ENCODE assay signal across 15 cellular contexts in the genomic region with DNA sequence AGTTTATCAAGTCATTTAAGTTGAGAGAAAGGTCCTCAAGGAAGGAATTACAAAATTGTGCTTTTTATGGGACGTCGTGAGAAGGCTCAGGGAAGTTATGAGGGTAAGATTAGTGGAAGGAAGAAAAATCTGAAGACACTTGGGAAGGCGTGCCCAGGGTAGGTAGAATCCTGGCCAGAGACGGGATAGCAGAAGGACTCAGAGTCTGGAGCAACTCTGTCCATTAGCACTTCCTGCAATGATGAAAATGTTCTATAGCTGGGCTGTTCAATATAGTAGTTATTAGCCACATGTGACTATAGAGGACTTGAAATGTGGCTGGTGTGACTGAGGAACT.
DNase-seq lines count a peak whose midpoint lies in the region; ATAC-seq, FAIRE-seq and TF ChIP-seq lines count a peak whose summit lies in the region.
"Had no signal": no experiment of that assay in that cellular context is flagged by ENCODE, and none has a peak within 500 bp of the region (broad histone marks: within the 10 kb centered on the region; RNA-seq: fewer than 3 reads in every experiment).

No MANE protein-coding gene starts in this region.

- H3K4me3 ChIP-seq in astrocyte (ENCODE audit: insufficient read depth, low read depth, low read length) (no peak overlapping the region), keratinocyte (ENCODE audit: control insufficient read depth in 2 of 3, extremely low read depth in 1 of 3, insufficient read depth in 2 of 3, low read depth in 1 of 3, low read length in 3 of 3) (no peak overlapping the region), stomach smooth muscle (ENCODE audit: low read length in 2 of 2) (no peak overlapping the region)

- H3K9me3 ChIP-seq in astrocyte (ENCODE audit: insufficient read depth, low read depth, low read length), result no peaks in the 10 kb centered on the region
- H3K9me3 ChIP-seq in keratinocyte (ENCODE audit: control insufficient read depth, low read depth, low read length), result no peaks in the 10 kb centered on the region
- no peaks in the 10 kb centered on the region for H3K9me3 ChIP-seq in stomach smooth muscle (ENCODE audit: control insufficient read depth in 2 of 2, low read length in 2 of 2)

- H3K4me1 Mint-ChIP-seq in HFFc6 (ENCODE audit: low read depth), result peaks cover 45% of the 10 kb centered on the region
- H3K4me1 Mint-ChIP-seq in astrocyte (ENCODE audit: low read depth, unreplicated experiment), result peaks cover 9% of the 10 kb centered on the region
- peaks cover 40% of the 10 kb centered on the region for H3K4me1 Mint-ChIP-seq in activated T-cell treated with anti-CD3 and anti-CD28 coated beads, Interleukin-2, amount 50 U/mL, for 72 hours (ENCODE audit: low read depth)
- H3K4me1 Mint-ChIP-seq: B cell had no signal

- H3K27ac Mint-ChIP-seq in HFFc6, result peak overlapping the region; percentile 84
- no peak overlapping the region for H3K27ac Mint-ChIP-seq in astrocyte (ENCODE audit: unreplicated experiment)
- no peak overlapping the region for H3K27ac Mint-ChIP-seq in activated T-cell treated with anti-CD3 and anti-CD28 coated beads, Interleukin-2, amount 50 U/mL, for 72 hours
- H3K27ac Mint-ChIP-seq: B cell; natural killer cell treated with Interleukin-12 subunit alpha and Interleukin-12 subunit beta and Interleukin-15 and Interleukin-18, amount 100 ng/mL, for 72 hours; stimulated activated naive CD8-positive, alpha-beta T cell treated with anti-CD3 and anti-CD28 coated beads, Interleukin-15, amount 100 ng/mL, for 72 hours had no signal

- H3K36me3 Mint-ChIP-seq in HFFc6 (ENCODE audit: low read depth), result peaks cover 5% of the 10 kb centered on the region; the same call in 1 of the 2 replicates
- H3K36me3 Mint-ChIP-seq in astrocyte (ENCODE audit: low read depth, unreplicated experiment), result no peaks in the 10 kb centered on the region
- H3K36me3 Mint-ChIP-seq in activated T-cell treated with anti-CD3 and anti-CD28 coated beads, Interleukin-2, amount 50 U/mL, for 72 hours (ENCODE audit: insufficient read depth in 2 of 2), result peaks cover 2 to 4% of the 10 kb centered on the region in 2 donors
- H3K36me3 Mint-ChIP-seq: natural killer cell treated with Interleukin-12 subunit alpha and Interleukin-12 subunit beta and Interleukin-15 and Interleukin-18, amount 100 ng/mL, for 72 hours had no signal

- H3K4me2 ChIP-seq in astrocyte (ENCODE audit: low read length) (no peak overlapping the region), keratinocyte (ENCODE audit: control insufficient read depth, extremely low read depth, insufficient read depth, low read depth, low read length) (peak overlapping the region; percentile 66)

- H3K4me3 Mint-ChIP-seq in HFFc6 (no peak overlapping the region), astrocyte (ENCODE audit: unreplicated experiment) (no peak overlapping the region)
- H3K4me3 Mint-ChIP-seq in activated T-cell treated with anti-CD3 and anti-CD28 coated beads, Interleukin-2, amount 50 U/mL, for 72 hours, result no peak overlapping the region
- H3K4me3 Mint-ChIP-seq: B cell; natural killer cell treated with Interleukin-12 subunit alpha and Interleukin-12 subunit beta and Interleukin-15 and Interleukin-18, amount 100 ng/mL, for 72 hours; stimulated activated naive CD8-positive, alpha-beta T cell treated with anti-CD3 and anti-CD28 coated beads, Interleukin-15, amount 100 ng/mL, for 72 hours had no signal

- FAIRE-seq in astrocyte (lab: Jason Lieb, UNC) (no peak), keratinocyte (lab: Jason Lieb, UNC) (no peak)

- H3K4me1 ChIP-seq in astrocyte (ENCODE audit: insufficient read depth, low read length) (peaks cover 18% of the 10 kb centered on the region), keratinocyte (ENCODE audit: control insufficient read depth, extremely low read depth, insufficient read depth, low read length) (peaks cover 17% of the 10 kb centered on the region), stomach smooth muscle (ENCODE audit: control insufficient read depth, insufficient read depth, low read length) (peaks cover 10% of the 10 kb centered on the region)

- TF ChIP-seq CTCF in HFFc6 (IDR thresholded peaks at IDR 0.05) (no peak), astrocyte (IDR thresholded peaks at IDR 0.05; ENCODE audit: insufficient read depth, low read depth, low read length) (no peak), keratinocyte (optimal IDR thresholded peaks at IDR 0.05 in 1 of 3, IDR thresholded peaks at IDR 0.05 in 1 of 3, conservative IDR thresholded peaks at IDR 0.05 in 1 of 3; ENCODE audit: extremely low read depth in 1 of 3, insufficient read depth in 2 of 3, low read length in 3 of 3) (no peak)

- H3K27ac ChIP-seq in astrocyte (ENCODE audit: low read depth, low read length) (peak overlapping the region; percentile 51), keratinocyte (ENCODE audit: control insufficient read depth, insufficient read depth, low read length) (peak overlapping the region; percentile 83), stomach smooth muscle (ENCODE audit: low read length) (peak overlapping the region; percentile 68)

- H2AFZ ChIP-seq in astrocyte (ENCODE audit: low read depth, low read length), result no peak overlapping the region
- H2AFZ ChIP-seq in keratinocyte (ENCODE audit: control insufficient read depth, low read length), result peak overlapping the region; percentile 37

- H3K36me3 ChIP-seq in astrocyte (ENCODE audit: insufficient read depth, low read length) (no peaks in the 10 kb centered on the region), keratinocyte (ENCODE audit: control insufficient read depth in 2 of 2, extremely low read depth in 1 of 2, insufficient read depth in 2 of 2, low read length in 2 of 2) (no peaks in the 10 kb centered on the region), stomach smooth muscle (ENCODE audit: control insufficient read depth in 2 of 2, insufficient read depth in 2 of 2, low read length in 2 of 2) (no peaks in the 10 kb centered on the region)

- no peaks in the 10 kb centered on the region for H3K9me1 ChIP-seq in keratinocyte (ENCODE audit: control insufficient read depth, extremely low read depth, insufficient read depth, low read length)

- no peaks in the 10 kb centered on the region for H4K20me1 ChIP-seq in astrocyte (ENCODE audit: insufficient read depth, low read length)
- H4K20me1 ChIP-seq in keratinocyte (ENCODE audit: control insufficient read depth, extremely low read depth, insufficient read depth, low read length), result no peaks in the 10 kb centered on the region

- no peaks in the 10 kb centered on the region for H3K27me3 Mint-ChIP-seq in HFFc6 (ENCODE audit: insufficient read depth)
- no peaks in the 10 kb centered on the region for H3K27me3 Mint-ChIP-seq in astrocyte (ENCODE audit: low read depth, unreplicated experiment)
- no peaks in the 10 kb centered on the region for H3K27me3 Mint-ChIP-seq in activated T-cell treated with anti-CD3 and anti-CD28 coated beads, Interleukin-2, amount 50 U/mL, for 72 hours (ENCODE audit: low read depth)
- H3K27me3 Mint-ChIP-seq: B cell; stimulated activated naive CD8-positive, alpha-beta T cell treated with anti-CD3 and anti-CD28 coated beads, Interleukin-15, amount 100 ng/mL, for 72 hours had no signal

- DNase-seq in HFFc6 (no peak), astrocyte (ENCODE audit: low read depth) (no peak), keratinocyte (ENCODE audit: low read depth, low spot score) (no peak), NCI-H2107 (lab: John Stamatoyannopoulos, UW) (no peak), HPDE6-E6E7 (ENCODE audit: extremely low spot score) (no peak), RPMI8226 (no peak)
- no peak for DNase-seq in activated T-cell treated with anti-CD3 and anti-CD28 coated beads, Interleukin-2, amount 50 U/mL, for 72 hours
- DNase-seq: activated gamma-delta T cell; MM.1S; NCI-H187; NCI-H446 treated with DMSO at 0.1 percent for 48 hours; stimulated activated naive CD8-positive, alpha-beta T cell treated with anti-CD3 and anti-CD28 coated beads, Interleukin-15, amount 100 ng/mL, for 72 hours had no signal

- dilution Hi-C loops in keratinocyte (cut with MboI; ENCODE audit: extremely low pct_ligation_motif_present, low sequenced_read_pairs), result no loop called here

- no peaks in the 10 kb centered on the region for H3K9me3 Mint-ChIP-seq in HFFc6
- H3K9me3 Mint-ChIP-seq in astrocyte (ENCODE audit: unreplicated experiment), result no peaks in the 10 kb centered on the region
- H3K9me3 Mint-ChIP-seq in activated T-cell treated with anti-CD3 and anti-CD28 coated beads, Interleukin-2, amount 50 U/mL, for 72 hours, result peaks cover 0 to 2% of the 10 kb centered on the region in 2 donors
- H3K9me3 Mint-ChIP-seq: natural killer cell treated with Interleukin-12 subunit alpha and Interleukin-12 subunit beta and Interleukin-15 and Interleukin-18, amount 100 ng/mL, for 72 hours had no signal

- ATAC-seq in activated T-cell treated with anti-CD3 and anti-CD28 coated beads, Interleukin-2, amount 50 U/mL, for 72 hours (replicated peaks in 1 of 2), result no peak
- ATAC-seq: natural killer cell treated with Interleukin-12 subunit alpha and Interleukin-12 subunit beta and Interleukin-15 and Interleukin-18, amount 100 ng/mL, for 72 hours; stimulated activated naive CD8-positive, alpha-beta T cell treated with anti-CD3 and anti-CD28 coated beads, Interleukin-15, amount 100 ng/mL, for 72 hours had no signal

- H3K79me2 ChIP-seq in astrocyte (ENCODE audit: insufficient read depth, low read length) (no peaks in the 10 kb centered on the region), keratinocyte (ENCODE audit: control insufficient read depth, insufficient read depth, low read length) (no peaks in the 10 kb centered on the region)

- H3K9ac ChIP-seq in astrocyte (ENCODE audit: low read length) (peak overlapping the region; percentile 28), keratinocyte (ENCODE audit: control insufficient read depth, extremely low read depth, insufficient read depth, low read length) (peak overlapping the region; percentile 58), stomach smooth muscle (ENCODE audit: low read length in 2 of 2) (no peak overlapping the region)

- H3K27me3 ChIP-seq in astrocyte (ENCODE audit: insufficient read depth, low read length) (no peaks in the 10 kb centered on the region), keratinocyte (ENCODE audit: control insufficient read depth, extremely low read depth, insufficient read depth, low read length) (no peaks in the 10 kb centered on the region), stomach smooth muscle (ENCODE audit: control insufficient read depth in 1 of 2, insufficient read depth in 2 of 2, low read length in 2 of 2) (no peaks in the 10 kb centered on the region)

Comparison
In these comparisons a context has a peak if more than half of its experiments do, and no peak if none do; other contexts are left out.
1. H3K9ac ChIP-seq: peak in astrocyte (single experiment) and keratinocyte (single experiment); none in stomach smooth muscle (0 of 2).
2. Peak in every context shown above with its lines, with median percentiles within 50 percentile points of each other: H3K27ac ChIP-seq.